ENCODE assay signal across 16 cellular contexts in genomic region chr2:73265298-73266060, GRCh38. TPM values are rescaled to one million over a fixed set of nuclear protein-coding genes. Genes with fewer than 3 reads are reported as not detected.
DNase-seq lines count a peak whose midpoint lies in the region; ATAC-seq and TF ChIP-seq lines count a peak whose summit lies in the region.
"Had no signal": no experiment of that assay in that cellular context is flagged by ENCODE, and none has a peak within 500 bp of the region (broad histone marks: within the 10 kb centered on the region; RNA-seq: fewer than 3 reads in every experiment).

No MANE protein-coding gene starts in this region.

- no peak overlapping the region for H3K4me3 Mint-ChIP-seq in natural killer cell
- H3K4me3 Mint-ChIP-seq: CD14-positive monocyte; CD8-positive, alpha-beta T cell had no signal

- intact Hi-C loops in cardiac septum (cut with DNase I): no loop called here
- intact Hi-C loops in left ventricle myocardium superior (cut with micrococcal nuclease): no loop called here
- intact Hi-C loops in natural killer cell (cut with micrococcal nuclease): no loop called here

- no peaks in the 10 kb centered on the region for H3K36me3 Mint-ChIP-seq in natural killer cell

- ATAC-seq in left ventricle myocardium superior (no peak), natural killer cell (no peak)
- ATAC-seq: CD8-positive, alpha-beta T cell had no signal

- H3K9me3 Mint-ChIP-seq in natural killer cell: no peaks in the 10 kb centered on the region
- H3K9me3 Mint-ChIP-seq: CD8-positive, alpha-beta T cell had no signal

- H3K27me3 Mint-ChIP-seq in natural killer cell (ENCODE audit: low read depth in 2 of 2): no peaks in the 10 kb centered on the region

- TF ChIP-seq CTCF in natural killer cell (IDR thresholded peaks at IDR 0.05): no peak

- H3K27ac ChIP-seq in temporal lobe (ENCODE audit: low read depth, low read length): peak overlapping the region; percentile 71
- H3K27ac ChIP-seq: BLaER1 had no signal

- H3K27ac Mint-ChIP-seq in natural killer cell: no peak overlapping the region
- H3K27ac Mint-ChIP-seq: CD14-positive monocyte; CD8-positive, alpha-beta T cell had no signal

- H3K4me1 Mint-ChIP-seq in natural killer cell: peaks cover 7 to 10% of the 10 kb centered on the region in 2 donors

- peak; percentile 63 for DNase-seq in cardiac septum (ENCODE audit: low spot score)
- DNase-seq in left ventricle myocardium superior: no peak
- DNase-seq in mesenteric fat pad (ENCODE audit: low spot score): peak; percentile 87
- DNase-seq in natural killer cell: no peak
- no peak for DNase-seq in iPS-NIHi7 (ENCODE audit: extremely low spot score)
- DNase-seq in HCEC 1CT: no peak
- DNase-seq: 8988T; Calu3; CD8-positive, alpha-beta T cell; GF-D8; GOT3; IMR-90 had no signal

RNA-seq across cellular contexts. Expression of gene FBXO41, which starts 18.8 kb away (rescaled TPM):
- total RNA-seq in cardiac septum: 1.3 TPM
- 0.69 TPM for total RNA-seq in left ventricle myocardium superior
- total RNA-seq in mesenteric fat pad: 1.7 TPM
- 30.0 TPM for total RNA-seq in temporal lobe
- total RNA-seq in natural killer cell: 10 to 100 TPM; 11.5 to 16.4 (median 13.8) TPM

RNA-seq across cellular contexts. Expression of gene EGR4, which starts 27.9 kb away (rescaled TPM):
- total RNA-seq in cardiac septum: not detected
- total RNA-seq in left ventricle myocardium superior: not detected
- not detected for total RNA-seq in mesenteric fat pad
- not detected for total RNA-seq in temporal lobe
- total RNA-seq in natural killer cell: 1 to 10 TPM in 2 of 3 donors, under 1 TPM in 1; 0.28 to 2.6 (median 1.1) TPM
- total RNA-seq: H7, IMR-90 had no signal

RNA-seq across cellular contexts. Expression of gene CCT7, which starts 31.4 kb away (rescaled TPM):
- total RNA-seq in cardiac septum (186 TPM), left ventricle myocardium superior (216 TPM), mesenteric fat pad (190 TPM), temporal lobe (153 TPM), natural killer cell (100 to 1,000 TPM in 2 of 3 donors, 10 to 100 TPM in 1; 82.3 to 114 (median 112) TPM)

RNA-seq across cellular contexts. Expression of gene PRADC1, which starts 32.4 kb away (rescaled TPM):
- total RNA-seq in cardiac septum (85.8 TPM), left ventricle myocardium superior (97.7 TPM), mesenteric fat pad (31.1 TPM), temporal lobe (4.4 TPM), natural killer cell (1 to 10 TPM; 8.3 to 9.7 (median 9.1) TPM)

RNA-seq across cellular contexts. Expression of gene SMYD5, which starts 51.4 kb away (rescaled TPM):
- 24.7 TPM for total RNA-seq in cardiac septum
- 15.4 TPM for total RNA-seq in left ventricle myocardium superior
- 25.1 TPM for total RNA-seq in mesenteric fat pad
- 20.4 TPM for total RNA-seq in temporal lobe
- total RNA-seq in natural killer cell: 10 to 100 TPM; 12.2 to 25.3 (median 12.2) TPM

Comparison
In these comparisons a context has a peak if more than half of its experiments do, and no peak if none do; other contexts are left out.
1. DNase-seq: peak in cardiac septum (single experiment) and mesenteric fat pad (single experiment); none in left ventricle myocardium superior (single experiment), natural killer cell (single experiment), iPS-NIHi7 (single experiment) and HCEC 1CT (single experiment).